Comparison of ENCODE assay signal across 8 cellular contexts in genomic region chr2:135913726-135914365, GRCh38. TPM values are rescaled to one million over a fixed set of nuclear protein-coding genes. Genes with fewer than 3 reads are reported as not detected.
DNase-seq lines count a peak whose midpoint lies in the region; ATAC-seq, FAIRE-seq and TF ChIP-seq lines count a peak whose summit lies in the region.

No MANE protein-coding gene starts in this region.

- TF ChIP-seq POLR2A in A549 (IDR thresholded peaks at IDR 0.05; ENCODE audit: low read length), result no peak

- 69% methylated on average over 5 of the region's 5 CpGs for WGBS in A549 (ENCODE audit: missing lambda C conversion rate)
- 78 to 87% (median 81%) methylated on average over 5 of the region's 5 CpGs for whole genome bisulfite sequencing in psoas muscle, 3 donors

- H3K27ac ChIP-seq in A549 (no peak overlapping the region), DND-41 (ENCODE audit: low read length) (no peak overlapping the region), fibroblast of lung (ENCODE audit: insufficient read depth, low read length) (no peak overlapping the region), psoas muscle (no peak overlapping the region)

- H3K36me3 ChIP-seq in DND-41 (ENCODE audit: insufficient read depth, low read length), result peaks cover 62% of the 10 kb centered on the region
- H3K36me3 ChIP-seq in fibroblast of lung (ENCODE audit: control insufficient read depth, insufficient read depth, low read length), result no peaks in the 10 kb centered on the region
- peaks cover 0 to 70% of the 10 kb centered on the region in 2 donors for H3K36me3 ChIP-seq in psoas muscle (ENCODE audit: insufficient read depth in 1 of 2, low read depth in 1 of 2)

- peak in 1 of 2 experiments; percentile 73; a peak in 4 of 6 replicates for ATAC-seq in A549
- peak; percentile 78 for ATAC-seq in DND-41 (ENCODE audit: insufficient read depth, low read depth)
- peak; percentile 64 for ATAC-seq in activated B cell treated with CpG ODN at 0.5 μM for 24 hours (ENCODE audit: low read depth)
- ATAC-seq in psoas muscle, result no peak
- ATAC-seq in GM19452 (IDR thresholded peaks at IDR 0.05; ENCODE audit: unreplicated experiment), result no peak

- peaks cover 6% of the 10 kb centered on the region for H3K4me1 Mint-ChIP-seq in activated B cell treated with CpG ODN at 0.5 μM for 24 hours

- TF ChIP-seq CTCF in A549 (IDR thresholded peaks at IDR 0.05), result peak; percentile 81
- TF ChIP-seq CTCF in DND-41 (IDR thresholded peaks at IDR 0.05; ENCODE audit: borderline replicate concordance, extremely low read depth, low read length, poor library complexity, severe bottlenecking), result peak; percentile 81
- TF ChIP-seq CTCF in activated B cell treated with CpG ODN at 0.5 μM for 24 hours (IDR thresholded peaks at IDR 0.05), result peak; percentile 87
- TF ChIP-seq CTCF in fibroblast of lung (conservative IDR thresholded peaks at IDR 0.05 in 1 of 2, IDR thresholded peaks at IDR 0.05 in 1 of 2; ENCODE audit: low read depth in 1 of 2, low read length in 2 of 2), result peak; percentile 59 to 68
- TF ChIP-seq CTCF in psoas muscle (IDR thresholded peaks at IDR 0.05), result peak; percentile 77

- H3K79me2 ChIP-seq in DND-41 (ENCODE audit: insufficient read depth, low read length) (no peaks in the 10 kb centered on the region; the same call in 1 of the 2 replicates), fibroblast of lung (ENCODE audit: control insufficient read depth, insufficient read depth, low read length) (no peaks in the 10 kb centered on the region)

- no peak overlapping the region for H3K9ac ChIP-seq in DND-41 (ENCODE audit: low read depth, low read length)
- H3K9ac ChIP-seq in fibroblast of lung (ENCODE audit: insufficient read depth, low read length), result no peak overlapping the region

- no peak overlapping the region for H3K4me3 Mint-ChIP-seq in activated B cell treated with CpG ODN at 0.5 μM for 24 hours

- POLR2A ChIA-PET in A549 (lab: Yijun Ruan, JAX) (interaction anchor here (0.7 kb wide), 2 partner anchors 11 to 376 kb away, joined by 3 to 4 read pairs; no protein-coding TSS in a partner anchor), activated B cell treated with CpG ODN at 0.5 μM for 24 hours (lab: Charles Lee) (interaction anchor here (0.6 to 1.9 kb wide), 8 partner anchors 85 to 471 kb away, joined by 3 to 17 read pairs (median 4); no protein-coding TSS in a partner anchor)

- DNase-seq in A549 (ENCODE audit: low read depth in 1 of 2, low spot score in 1 of 2) (peak; percentile 12 to 45), DND-41 (peak; percentile 36), NCI-H146 treated with DMSO at 0.1 percent for 48 hours (lab: John Stamatoyannopoulos, UW; ENCODE audit: unreplicated experiment) (peak; percentile 18), activated B cell treated with CpG ODN at 0.5 μM for 24 hours (no peak), fibroblast of lung (ENCODE audit: low read depth in 2 of 2) (peak; percentile 24 to 63), psoas muscle (no peak), ureter (ENCODE audit: low spot score) (no peak)

- H3K27me3 Mint-ChIP-seq in activated B cell treated with CpG ODN at 0.5 μM for 24 hours, result no peaks in the 10 kb centered on the region

- no peaks in the 10 kb centered on the region for H3K9me3 Mint-ChIP-seq in activated B cell treated with CpG ODN at 0.5 μM for 24 hours

- H3K27me3 ChIP-seq in DND-41 (ENCODE audit: insufficient read depth, low read length, poor library complexity), result no peaks in the 10 kb centered on the region
- no peaks in the 10 kb centered on the region for H3K27me3 ChIP-seq in fibroblast of lung (ENCODE audit: control insufficient read depth, insufficient read depth, low read length)
- no peaks in the 10 kb centered on the region for H3K27me3 ChIP-seq in psoas muscle (ENCODE audit: insufficient read depth in 3 of 3, low read length in 2 of 3)

- H3K36me3 Mint-ChIP-seq in activated B cell treated with CpG ODN at 0.5 μM for 24 hours (ENCODE audit: low read depth), result peaks cover 48% of the 10 kb centered on the region

- TF ChIP-seq EP300 in A549 (IDR thresholded peaks at IDR 0.05), result no peak

- CTCF ChIA-PET in A549 (lab: Yijun Ruan, JAX), result interaction anchor here (0.6 to 3.3 kb wide), 33 partner anchors 9 to 1925 kb away, joined by 3 to 56 read pairs (median 4); no protein-coding TSS in a partner anchor
- CTCF ChIA-PET in activated B cell treated with CpG ODN at 0.5 μM for 24 hours (lab: Charles Lee), result interaction anchor here (0.6 to 6.9 kb wide), 19 partner anchors 10 to 823 kb away, joined by 3 to 298 read pairs (median 5); no protein-coding TSS in a partner anchor

- no peak overlapping the region for H3K27ac Mint-ChIP-seq in activated B cell treated with CpG ODN at 0.5 μM for 24 hours

- peak; percentile 80 to 81 for TF ChIP-seq RAD21 in A549 (conservative IDR thresholded peaks at IDR 0.05 in 1 of 2, IDR thresholded peaks at IDR 0.05 in 1 of 2)

- no peaks in the 10 kb centered on the region for H4K20me1 ChIP-seq in DND-41 (ENCODE audit: insufficient read depth, low read length)
- no peaks in the 10 kb centered on the region for H4K20me1 ChIP-seq in fibroblast of lung (ENCODE audit: control insufficient read depth, extremely low read depth, insufficient read depth, low read length)

- H3K4me2 ChIP-seq in A549 (no peak overlapping the region), DND-41 (ENCODE audit: insufficient read depth, low read length) (no peak overlapping the region), fibroblast of lung (ENCODE audit: extremely low read depth, insufficient read depth, low read length) (no peak overlapping the region)

- H3K4me1 ChIP-seq in A549 (no peaks in the 10 kb centered on the region), DND-41 (ENCODE audit: insufficient read depth, low read length) (no peaks in the 10 kb centered on the region), fibroblast of lung (ENCODE audit: control insufficient read depth, extremely low read depth, insufficient read depth, low read length) (no peaks in the 10 kb centered on the region), psoas muscle (no peaks in the 10 kb centered on the region)

- FAIRE-seq in A549 (lab: Jason Lieb, UNC), result no peak

- H2AFZ ChIP-seq in DND-41 (ENCODE audit: low read depth, low read length) (no peak overlapping the region), fibroblast of lung (ENCODE audit: low read length) (no peak overlapping the region)

- intact Hi-C loops in activated B cell treated with CpG ODN at 0.5 μM for 24 hours (cut with micrococcal nuclease), result loop anchor here (1.0 to 10.0 kb wide), 3 partner anchors 509 to 821 kb away; no protein-coding TSS in a partner anchor
- intact Hi-C loops in psoas muscle (cut with DNase I), result no loop called here

- H3K9me3 ChIP-seq in A549 (no peaks in the 10 kb centered on the region), DND-41 (ENCODE audit: insufficient read depth, low read length, severe bottlenecking) (no peaks in the 10 kb centered on the region), fibroblast of lung (ENCODE audit: control insufficient read depth, insufficient read depth, low read depth, low read length) (no peaks in the 10 kb centered on the region), psoas muscle (no peaks in the 10 kb centered on the region)

- H3K4me3 ChIP-seq in A549 (no peak overlapping the region), DND-41 (ENCODE audit: low read depth in 1 of 2, low read length in 2 of 2) (no peak overlapping the region), fibroblast of lung (replicated peaks in 1 of 4; ENCODE audit: control extremely low read depth in 1 of 4, insufficient read depth in 1 of 4, low read depth in 3 of 4, low read length in 4 of 4) (no peak overlapping the region), psoas muscle (no peak overlapping the region)

TF ChIP-seq in A549, 52 proteins besides CTCF, POLR2A, EP300 and RAD21:
- TF ChIP-seq MAFK (IDR thresholded peaks at IDR 0.05; ENCODE audit: partially characterized antibody) (peak; percentile 56), MYC (IDR thresholded peaks at IDR 0.05; ENCODE audit: borderline replicate concordance, low read length) (no peak), SMC3 (IDR thresholded peaks at IDR 0.05) (peak; percentile 65)

RNA-seq across cellular contexts. Expression of gene MCM6, which starts 37.6 kb away (rescaled TPM):
- 53.9 and 59.6 TPM in 2 replicates for polyA plus RNA-seq in A549 (2011; rRNA removed)
- polyA plus RNA-seq in A549 (2012; cell fraction: cytosol; rRNA removed), result 36.0 and 37.3 TPM in 2 replicates
- polyA plus RNA-seq in A549 (2012; cell fraction: nucleus; rRNA removed), result 22.6 and 34.9 TPM in 2 replicates
- polyA plus RNA-seq in A549 (2017; fragmentation: RNase III; extraction: RNeasy Plus Mini Kit Qiagen cat#74134 plus additional on column Dnase treatment), result 61.4 to 65.8 TPM (median 63.9 TPM) in 3 replicates
- 44.3 and 44.7 TPM in 2 replicates for polyA minus RNA-seq in A549 (2011; rRNA and poly(A)+ RNA removed)
- total RNA-seq in activated B cell treated with CpG ODN at 0.5 μM for 24 hours, result 27.9 and 28.9 TPM in 2 replicates
- 8.7 and 11.2 TPM in 2 replicates for total RNA-seq in fibroblast of lung
- polyA plus RNA-seq in fibroblast of lung, result 36.0 and 60.2 TPM in 2 replicates
- 21.8 and 42.9 TPM in 2 replicates for polyA plus RNA-seq in fibroblast of lung (2012)
- 13.3 and 37.7 TPM in 2 replicates for polyA minus RNA-seq in fibroblast of lung (ENCODE audit: low replicate concordance)
- 1 to 10 TPM; 6.0 to 9.4 (median 6.3) TPM for total RNA-seq in psoas muscle
- 1 to 10 TPM; 3.3 to 4.9 (median 4.5) TPM for polyA plus RNA-seq in psoas muscle
- 15.7 TPM for total RNA-seq in ureter

Comparison
In these comparisons a context has a peak if more than half of its experiments do, and no peak if none do; other contexts are left out.
1. ATAC-seq: peak in DND-41 (single experiment) and activated B cell treated with CpG ODN at 0.5 μM for 24 hours (single experiment); none in psoas muscle (0 of 4) and GM19452 (single experiment).
2. DNase-seq: peak in A549 (2 of 2), DND-41 (single experiment), NCI-H146 treated with DMSO at 0.1 percent for 48 hours (single experiment) and fibroblast of lung (2 of 2); none in activated B cell treated with CpG ODN at 0.5 μM for 24 hours (single experiment), psoas muscle (0 of 2) and ureter (single experiment).
3. Peak in every context shown above with its lines, with median percentiles within 50 percentile points of each other: CTCF ChIP-seq.